2 cellular contexts compared by ENCODE assay signal in the genomic region with DNA sequence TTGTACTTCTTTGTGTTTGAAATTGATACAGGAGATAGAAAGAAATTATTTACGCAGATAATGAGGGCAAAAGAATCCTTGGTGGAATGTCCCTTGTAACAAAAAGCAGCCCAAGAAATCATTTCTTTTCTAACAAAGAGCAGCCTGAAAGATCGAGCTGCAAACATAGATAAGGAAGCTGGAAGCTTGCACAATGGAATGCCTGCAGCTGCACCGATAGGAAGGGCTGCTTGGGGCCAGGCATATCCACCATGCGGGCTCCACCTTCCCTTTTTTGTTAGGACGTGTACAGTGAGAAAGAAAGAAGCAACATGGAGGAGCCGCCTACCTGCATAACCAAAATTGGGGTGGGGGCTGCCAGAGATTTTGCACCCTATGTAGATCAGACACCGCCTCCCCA.
TF ChIP-seq lines count a peak whose summit lies in the region.

No MANE protein-coding gene starts in this region.

TF ChIP-seq in GM23338, 12 proteins besides CTCF, POLR2A, EP300 and RAD21:
- no peak for TF ChIP-seq ZNF331 (CRISPR knock-in tag; IDR thresholded peaks at IDR 0.05; ENCODE audit: low read depth)

TF ChIP-seq in H1, 55 proteins besides CTCF, POLR2A, EP300 and RAD21:
- TF ChIP-seq TEAD4 (IDR thresholded peaks at IDR 0.05; ENCODE audit: low read depth, low read length) (no peak), KDM1A (IDR thresholded peaks at IDR 0.05; ENCODE audit: borderline replicate concordance, low read length) (no peak), CHD2 (IDR thresholded peaks at IDR 0.05; ENCODE audit: low read length) (no peak), TBP (IDR thresholded peaks at IDR 0.05; ENCODE audit: low read depth, low read length) (no peak), GTF2F1 (IDR thresholded peaks at IDR 0.05; ENCODE audit: borderline replicate concordance, low read depth, low read length) (no peak), BACH1 (IDR thresholded peaks at IDR 0.05; ENCODE audit: low read length) (no peak), GABPA (IDR thresholded peaks at IDR 0.05; ENCODE audit: borderline replicate concordance, insufficient read depth, low read length) (no peak), POLR2AphosphoS5 (IDR thresholded peaks at IDR 0.05; ENCODE audit: low read depth, low read length) (no peak), ZNF274 (IDR thresholded peaks at IDR 0.05; ENCODE audit: borderline replicate concordance, extremely low read depth, low read length) (no peak), RBBP5 (IDR thresholded peaks at IDR 0.05; ENCODE audit: borderline replicate concordance, low read depth, low read length) (no peak), SAP30 (IDR thresholded peaks at IDR 0.05; ENCODE audit: insufficient read depth, insufficient replicate concordance, low read length) (no peak), SUZ12 (IDR thresholded peaks at IDR 0.05; ENCODE audit: low read length) (no peak), ASH2L (IDR thresholded peaks at IDR 0.05; ENCODE audit: low read length) (no peak)
- TF ChIP-seq, protein P1, sequence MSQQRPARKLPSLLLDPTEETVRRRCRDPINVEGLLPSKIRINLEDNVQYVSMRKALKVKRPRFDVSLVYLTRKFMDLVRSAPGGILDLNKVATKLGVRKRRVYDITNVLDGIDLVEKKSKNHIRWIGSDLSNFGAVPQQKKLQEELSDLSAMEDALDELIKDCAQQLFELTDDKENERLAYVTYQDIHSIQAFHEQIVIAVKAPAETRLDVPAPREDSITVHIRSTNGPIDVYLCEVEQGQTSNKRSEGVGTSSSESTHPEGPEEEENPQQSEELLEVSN (IDR thresholded peaks at IDR 0.05), result no peak
- TF ChIP-seq, protein P2, sequence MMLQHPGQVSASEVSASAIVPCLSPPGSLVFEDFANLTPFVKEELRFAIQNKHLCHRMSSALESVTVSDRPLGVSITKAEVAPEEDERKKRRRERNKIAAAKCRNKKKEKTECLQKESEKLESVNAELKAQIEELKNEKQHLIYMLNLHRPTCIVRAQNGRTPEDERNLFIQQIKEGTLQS (IDR thresholded peaks at IDR 0.05; ENCODE audit: insufficient read depth, low read depth, low read length), result no peak
